26 cellular contexts compared by ENCODE assay signal in the genomic region with DNA sequence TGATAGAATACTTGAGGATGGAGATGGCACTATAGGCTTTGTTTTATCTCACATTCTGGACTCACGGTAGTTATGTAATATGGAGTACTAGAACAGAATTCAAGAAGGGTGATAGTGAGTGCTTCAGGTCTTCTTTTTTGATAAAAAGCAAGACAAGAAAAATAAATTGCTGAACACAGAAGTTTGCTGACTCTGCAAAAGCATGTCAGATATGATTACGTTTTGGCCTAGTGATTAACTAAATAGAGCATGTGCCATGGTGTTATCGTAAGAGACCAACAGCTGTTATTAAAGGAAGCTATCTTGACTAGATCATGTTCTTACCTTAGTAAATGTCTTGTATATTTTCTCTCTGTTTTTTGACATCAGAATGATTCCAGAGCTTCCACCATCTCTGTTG.
"Had no signal": no experiment of that assay in that cellular context is flagged by ENCODE, and none has a peak within 500 bp of the region (broad histone marks: within the 10 kb centered on the region; RNA-seq: fewer than 3 reads in every experiment).

No MANE protein-coding gene starts in this region.

- H3K9me3 ChIP-seq: colonic mucosa, esophagus squamous epithelium, gastrocnemius medialis, heart left ventricle, left lung, lower lobe of right lung, mucosa of descending colon had no signal

- H3K4me1 ChIP-seq: colonic mucosa, esophagus squamous epithelium, gastrocnemius medialis, heart left ventricle, left lung, lower lobe of right lung had no signal

- H3K4me2 ChIP-seq: hepatocyte had no signal

- H3K79me2 ChIP-seq: hepatocyte had no signal

- FAIRE-seq: endometrium, keratinocyte had no signal

- H3K27ac ChIP-seq: colonic mucosa, epithelial cell of prostate, esophagus squamous epithelium, gastrocnemius medialis, heart left ventricle, hepatocyte, left lung, lower lobe of right lung had no signal

- H3K27me3 ChIP-seq: colonic mucosa, esophagus squamous epithelium, gastrocnemius medialis, heart left ventricle, hepatocyte, left lung had no signal

- H3K36me3 ChIP-seq: colonic mucosa, esophagus squamous epithelium, gastrocnemius medialis, heart left ventricle, left lung, lower lobe of right lung had no signal

- ATAC-seq: effector memory CD8-positive, alpha-beta T cell; esophagus mucosa; gastrocnemius medialis; heart left ventricle; left cardiac atrium; left lung; left ventricle myocardium superior; lower lobe of right lung; mucosa of descending colon; naive thymus-derived CD8-positive, alpha-beta T cell had no signal

- H2AFZ ChIP-seq: hepatocyte had no signal

- DNase-seq: colonic mucosa; cortex of kidney; effector CD8-positive, alpha-beta T cell; effector memory CD8-positive, alpha-beta T cell; endodermal cell; erythroblast; esophagus squamous epithelium; foreskin fibroblast; foreskin melanocyte; gastrocnemius medialis; heart left ventricle; hypothalamus; immature natural killer cell; left cardiac atrium; left lung; left ventricle myocardium superior; lower lobe of right lung; mesenchymal stem cell; mucosa of descending colon; naive B cell; naive thymus-derived CD8-positive, alpha-beta T cell had no signal

- H3K4me3 ChIP-seq: colonic mucosa, esophagus squamous epithelium, gastrocnemius medialis, heart left ventricle, hepatocyte, left lung, lower lobe of right lung, mucosa of descending colon had no signal
